Comparison of ENCODE assay signal across 33 cellular contexts in genomic region chr10:18402766-18403346, GRCh38.
DNase-seq lines count a peak whose midpoint lies in the region; ATAC-seq, FAIRE-seq and TF ChIP-seq lines count a peak whose summit lies in the region.
"Had no signal": no experiment of that assay in that cellular context is flagged by ENCODE, and none has a peak within 500 bp of the region (broad histone marks: within the 10 kb centered on the region; RNA-seq: fewer than 3 reads in every experiment).

No MANE protein-coding gene starts in this region.

- no peak for TF ChIP-seq RAD21 in IMR-90 (IDR thresholded peaks at IDR 0.05; ENCODE audit: low read length)

- in situ Hi-C loops in IMR-90 (cut with MboI; ENCODE audit: low sequenced_read_pairs): no loop called here
- in situ Hi-C loops in brain microvascular endothelial cell (cut with HindIII; ENCODE audit: low pct_ligation_motif_present, low sequenced_read_pairs): no loop called here
- in situ Hi-C loops in GM13977 (cut with MboI; ENCODE audit: low pct_unique_long_range_greater_than_20kb, low sequenced_read_pairs, unreplicated experiment): no loop called here

- H3K4me3 ChIP-seq in IMR-90 (ENCODE audit: insufficient read depth, low read depth, low read length): no peak overlapping the region
- H3K4me3 ChIP-seq in brain microvascular endothelial cell (ENCODE audit: low read depth, low read length): no peak overlapping the region
- H3K4me3 ChIP-seq: lung, SK-N-MC, skin epidermis, tibial nerve had no signal

- H3K18ac ChIP-seq in IMR-90 (ENCODE audit: low read depth, low read length): peak overlapping the region; percentile 27; the same call in 1 of the 2 replicates

- no peak overlapping the region for H3K14ac ChIP-seq in IMR-90 (replicated peaks; ENCODE audit: low read depth, low read length)

- H3K9me1 ChIP-seq in IMR-90 (ENCODE audit: insufficient read depth, low read length): no peaks in the 10 kb centered on the region

- no peaks in the 10 kb centered on the region for H4K20me1 ChIP-seq in IMR-90 (ENCODE audit: insufficient read depth, low read length)

- no peak overlapping the region for H3K4me3 Mint-ChIP-seq in activated CD8-positive, alpha-beta T cell treated with anti-CD3 and anti-CD28 coated beads for 36 hours
- H3K4me3 Mint-ChIP-seq: activated CD4-positive, alpha-beta memory T cell treated with anti-CD3 and anti-CD28 coated beads, Interleukin-2, amount 10 ng/mL, durations not matched to agents 7 days and 5 days; activated naive CD4-positive, alpha-beta T cell treated with anti-CD3 and anti-CD28 coated beads, Interleukin-2, amount 50 U/mL, for 24 hours; activated T-helper 17 cell treated with anti-CD3 and anti-CD28 coated beads, Interleukin-2, amount 50 U/mL, for 72 hours; CD8-positive, alpha-beta memory T cell; IgD-negative memory B cell; natural killer cell; stimulated activated naive CD8-positive, alpha-beta T cell treated with anti-CD3 and anti-CD28 coated beads, Interleukin-15, amount 100 ng/mL, for 72 hours; T-helper 1 cell treated with Interleukin-12 subunit alpha and Interleukin-12 subunit beta and Interleukin-4 antibody, amounts not matched to agents 30 μg/mL and 1 μg/mL, for 36 hours had no signal

- H4K8ac ChIP-seq in IMR-90 (ENCODE audit: low read depth in 2 of 2, low read length in 2 of 2): no peak overlapping the region

- no peak overlapping the region for H3K27ac Mint-ChIP-seq in activated CD8-positive, alpha-beta T cell treated with anti-CD3 and anti-CD28 coated beads for 36 hours
- H3K27ac Mint-ChIP-seq: activated CD4-positive, alpha-beta memory T cell treated with anti-CD3 and anti-CD28 coated beads, Interleukin-2, amount 10 ng/mL, durations not matched to agents 7 days and 5 days; activated naive CD4-positive, alpha-beta T cell treated with anti-CD3 and anti-CD28 coated beads, Interleukin-2, amount 50 U/mL, for 24 hours; activated T-helper 17 cell treated with anti-CD3 and anti-CD28 coated beads, Interleukin-2, amount 50 U/mL, for 72 hours; CD8-positive, alpha-beta memory T cell; IgD-negative memory B cell; natural killer cell; stimulated activated naive CD8-positive, alpha-beta T cell treated with anti-CD3 and anti-CD28 coated beads, Interleukin-15, amount 100 ng/mL, for 72 hours; T-helper 1 cell treated with Interleukin-12 subunit alpha and Interleukin-12 subunit beta and Interleukin-4 antibody, amounts not matched to agents 30 μg/mL and 1 μg/mL, for 36 hours had no signal

- no peak for FAIRE-seq in HTR-8/SVneo (lab: Jason Lieb, UNC)
- FAIRE-seq: endothelial cell of umbilical vein, G401.6, TTC549 had no signal

- no peaks in the 10 kb centered on the region for H3K9me3 Mint-ChIP-seq in activated CD8-positive, alpha-beta T cell treated with anti-CD3 and anti-CD28 coated beads for 36 hours
- H3K9me3 Mint-ChIP-seq: activated CD4-positive, alpha-beta memory T cell treated with anti-CD3 and anti-CD28 coated beads, Interleukin-2, amount 10 ng/mL, durations not matched to agents 7 days and 5 days; activated naive CD4-positive, alpha-beta T cell treated with anti-CD3 and anti-CD28 coated beads, Interleukin-2, amount 50 U/mL, for 24 hours; activated T-helper 17 cell treated with anti-CD3 and anti-CD28 coated beads, Interleukin-2, amount 50 U/mL, for 72 hours; IgD-negative memory B cell; stimulated activated naive CD8-positive, alpha-beta T cell treated with anti-CD3 and anti-CD28 coated beads, Interleukin-15, amount 100 ng/mL, for 72 hours; T-helper 1 cell treated with Interleukin-12 subunit alpha and Interleukin-12 subunit beta and Interleukin-4 antibody, amounts not matched to agents 30 μg/mL and 1 μg/mL, for 36 hours had no signal

- H3K36me3 Mint-ChIP-seq in activated CD8-positive, alpha-beta T cell treated with anti-CD3 and anti-CD28 coated beads for 36 hours (ENCODE audit: low read depth): no peaks in the 10 kb centered on the region
- H3K36me3 Mint-ChIP-seq: activated naive CD4-positive, alpha-beta T cell treated with anti-CD3 and anti-CD28 coated beads, Interleukin-2, amount 50 U/mL, for 24 hours; CD8-positive, alpha-beta memory T cell; IgD-negative memory B cell; natural killer cell had no signal

- H3K9me3 ChIP-seq in IMR-90 (ENCODE audit: control insufficient read depth, insufficient read depth, low read length): no peaks in the 10 kb centered on the region
- H3K9me3 ChIP-seq: BE2C, tibial nerve had no signal

- no peak overlapping the region for H3K4ac ChIP-seq in IMR-90 (ENCODE audit: low read depth, low read length)

- H2BK15ac ChIP-seq in IMR-90 (ENCODE audit: low read depth, low read length): no peak overlapping the region; the same call in 2 of the 3 replicates

- intact Hi-C loops in IMR-90 (cut with micrococcal nuclease): no loop called here
- intact Hi-C loops in activated CD8-positive, alpha-beta T cell treated with anti-CD3 and anti-CD28 coated beads for 36 hours (cut with micrococcal nuclease): no loop called here

- TF ChIP-seq POLR2A in IMR-90 (IDR thresholded peaks at IDR 0.05; ENCODE audit: low read depth, low read length): no peak

- H2BK120ac ChIP-seq in IMR-90 (ENCODE audit: low read depth, low read length): no peak overlapping the region

- CTCF ChIA-PET in IMR-90 (lab: Yijun Ruan, JAX): no interaction called here
- CTCF ChIA-PET in activated CD8-positive, alpha-beta T cell treated with anti-CD3 and anti-CD28 coated beads for 36 hours (lab: Charles Lee): no interaction called here

- H3K56ac ChIP-seq in IMR-90 (ENCODE audit: extremely low read depth, insufficient read depth, low read length): no peak overlapping the region

- no peak overlapping the region for H3K9ac ChIP-seq in IMR-90 (ENCODE audit: low read depth, low read length)

- ATAC-seq in IMR-90 (ENCODE audit: low read depth): peak; percentile 83
- no peak for ATAC-seq in GM21360 (IDR thresholded peaks at IDR 0.05; ENCODE audit: unreplicated experiment)
- no peak for ATAC-seq in activated CD8-positive, alpha-beta T cell treated with anti-CD3 and anti-CD28 coated beads for 36 hours
- ATAC-seq: activated CD4-positive, CD25-positive, alpha-beta regulatory T cell treated with anti-CD3 and anti-CD28 coated beads, Interleukin-2, amount 50 U/mL, for 24 hours; activated T-helper 17 cell treated with anti-CD3 and anti-CD28 coated beads, Interleukin-2, amount 50 U/mL, for 72 hours; natural killer cell; stimulated activated naive CD8-positive, alpha-beta T cell treated with anti-CD3 and anti-CD28 coated beads, Interleukin-15, amount 100 ng/mL, for 72 hours had no signal

- H3K27ac ChIP-seq in IMR-90 (ENCODE audit: insufficient read depth, low read length): no peak overlapping the region
- H3K27ac ChIP-seq in brain microvascular endothelial cell: no peak overlapping the region
- H3K27ac ChIP-seq: SK-N-MC, skin epidermis, tibial nerve had no signal

- no peak overlapping the region for H3K23ac ChIP-seq in IMR-90 (ENCODE audit: low read depth, low read length)

- BruUV-seq in IMR-90 (replicated peaks; lab: Mats Ljungman, UMichigan): no TSS peak

- no peaks in the 10 kb centered on the region for H3K79me1 ChIP-seq in IMR-90 (ENCODE audit: low read depth in 1 of 2, low read length in 2 of 2)

- no peak overlapping the region for H2BK20ac ChIP-seq in IMR-90 (ENCODE audit: low read depth, low read length)

- H2AK9ac ChIP-seq in IMR-90 (replicated peaks; ENCODE audit: low read depth, low read length, poor library complexity): no peak overlapping the region

- DNase-seq in ELR (ENCODE audit: low read depth): peak; percentile 3
- DNase-seq in IMR-90: peak; percentile 73
- DNase-seq in brain microvascular endothelial cell: peak; percentile 20
- peak; percentile 51 for DNase-seq in inferior parietal cortex (ENCODE audit: extremely low spot score)
- no peak for DNase-seq in HTR-8/SVneo (ENCODE audit: insufficient read length, low spot score)
- no peak for DNase-seq in GM13977 (ENCODE audit: low spot score)
- no peak for DNase-seq in activated CD8-positive, alpha-beta T cell treated with anti-CD3 and anti-CD28 coated beads for 36 hours
- DNase-seq: activated CD4-positive, alpha-beta memory T cell treated with anti-CD3 and anti-CD28 coated beads, Interleukin-2, amount 10 ng/mL, durations not matched to agents 7 days and 5 days; aorta; BE2C; CD8-positive, alpha-beta memory T cell; central memory CD4-positive, alpha-beta T cell; glutamatergic neuron; GOT3; natural killer cell; NCI-H1417; NCI-H2029 treated with DMSO at 0.1 percent for 48 hours; NCI-H226; NCI-H82; stimulated activated naive CD8-positive, alpha-beta T cell treated with anti-CD3 and anti-CD28 coated beads, Interleukin-15, amount 100 ng/mL, for 72 hours had no signal

- H4K91ac ChIP-seq in IMR-90 (ENCODE audit: insufficient read depth, low read depth, low read length): no peak overlapping the region

- H2AK5ac ChIP-seq in IMR-90 (ENCODE audit: low read depth, low read length): no peak overlapping the region

- H3K36me3 ChIP-seq in IMR-90 (ENCODE audit: control insufficient read depth, insufficient read depth, low read length) (no peaks in the 10 kb centered on the region), brain microvascular endothelial cell (replicated peaks) (no peaks in the 10 kb centered on the region)
- H3K36me3 ChIP-seq: BE2C, tibial nerve had no signal

- H3K27me3 ChIP-seq in IMR-90 (ENCODE audit: control insufficient read depth, insufficient read depth, low read length) (peaks cover 3% of the 10 kb centered on the region), brain microvascular endothelial cell (replicated peaks) (no peaks in the 10 kb centered on the region)
- H3K27me3 ChIP-seq: BE2C, tibial nerve had no signal

- WGBS in IMR-90 (ENCODE audit: extremely low coverage in 2 of 2, insufficient read length in 1 of 2), 2 experiments: no CpG with 5 or more reads among the region's 4 CpGs

- H3K4me1 ChIP-seq in IMR-90 (ENCODE audit: control insufficient read depth, insufficient read depth, low read length): peaks cover 7% of the 10 kb centered on the region
- H3K4me1 ChIP-seq: BE2C had no signal

- H4K5ac ChIP-seq in IMR-90 (ENCODE audit: low read depth, low read length): no peak overlapping the region

- peaks cover 18% of the 10 kb centered on the region for H3K27me3 Mint-ChIP-seq in activated CD8-positive, alpha-beta T cell treated with anti-CD3 and anti-CD28 coated beads for 36 hours

- dilution Hi-C loops in IMR-90 (cut with HindIII; ENCODE audit: low sequenced_read_pairs, unreplicated experiment): no loop called here

- peaks cover 8% of the 10 kb centered on the region for H3K4me1 Mint-ChIP-seq in activated CD8-positive, alpha-beta T cell treated with anti-CD3 and anti-CD28 coated beads for 36 hours (ENCODE audit: low read depth)
- H3K4me1 Mint-ChIP-seq: activated T-helper 17 cell treated with anti-CD3 and anti-CD28 coated beads, Interleukin-2, amount 50 U/mL, for 72 hours had no signal

- H3K4me2 ChIP-seq in IMR-90 (ENCODE audit: low read depth, low read length): no peak overlapping the region; the same call in 1 of the 2 replicates

- TF ChIP-seq CTCF in IMR-90 (conservative IDR thresholded peaks at IDR 0.05; ENCODE audit: low read depth, low read length): no peak
- no peak for TF ChIP-seq CTCF in brain microvascular endothelial cell (IDR thresholded peaks at IDR 0.05; ENCODE audit: low read depth, low read length, missing control alignments)
- no peak for TF ChIP-seq CTCF in GM13977 (IDR thresholded peaks at IDR 0.05; ENCODE audit: extremely low read depth, insufficient read depth, missing control alignments)
- TF ChIP-seq CTCF in activated CD8-positive, alpha-beta T cell treated with anti-CD3 and anti-CD28 coated beads for 36 hours (IDR thresholded peaks at IDR 0.05): no peak

- POLR2A ChIA-PET in IMR-90 (lab: Charles Lee; ENCODE audit: unreplicated experiment): no interaction called here
- POLR2A ChIA-PET in activated CD8-positive, alpha-beta T cell treated with anti-CD3 and anti-CD28 coated beads for 36 hours (lab: Charles Lee): no interaction called here

- H2BK5ac ChIP-seq in IMR-90 (ENCODE audit: low read depth, low read length, poor library complexity, severe bottlenecking): no peak overlapping the region

- no peak overlapping the region for H2AFZ ChIP-seq in IMR-90 (replicated peaks; ENCODE audit: low read length, poor library complexity)

Comparison
In these comparisons a context has a peak if more than half of its experiments do, and no peak if none do; other contexts are left out.
1. DNase-seq: peak in ELR (single experiment), IMR-90 (single experiment), brain microvascular endothelial cell (single experiment) and inferior parietal cortex (single experiment); none in HTR-8/SVneo (single experiment), GM13977 (single experiment) and activated CD8-positive, alpha-beta T cell treated with anti-CD3 and anti-CD28 coated beads for 36 hours (single experiment).